1 cellular context compared by ENCODE assay signal in the genomic region with DNA sequence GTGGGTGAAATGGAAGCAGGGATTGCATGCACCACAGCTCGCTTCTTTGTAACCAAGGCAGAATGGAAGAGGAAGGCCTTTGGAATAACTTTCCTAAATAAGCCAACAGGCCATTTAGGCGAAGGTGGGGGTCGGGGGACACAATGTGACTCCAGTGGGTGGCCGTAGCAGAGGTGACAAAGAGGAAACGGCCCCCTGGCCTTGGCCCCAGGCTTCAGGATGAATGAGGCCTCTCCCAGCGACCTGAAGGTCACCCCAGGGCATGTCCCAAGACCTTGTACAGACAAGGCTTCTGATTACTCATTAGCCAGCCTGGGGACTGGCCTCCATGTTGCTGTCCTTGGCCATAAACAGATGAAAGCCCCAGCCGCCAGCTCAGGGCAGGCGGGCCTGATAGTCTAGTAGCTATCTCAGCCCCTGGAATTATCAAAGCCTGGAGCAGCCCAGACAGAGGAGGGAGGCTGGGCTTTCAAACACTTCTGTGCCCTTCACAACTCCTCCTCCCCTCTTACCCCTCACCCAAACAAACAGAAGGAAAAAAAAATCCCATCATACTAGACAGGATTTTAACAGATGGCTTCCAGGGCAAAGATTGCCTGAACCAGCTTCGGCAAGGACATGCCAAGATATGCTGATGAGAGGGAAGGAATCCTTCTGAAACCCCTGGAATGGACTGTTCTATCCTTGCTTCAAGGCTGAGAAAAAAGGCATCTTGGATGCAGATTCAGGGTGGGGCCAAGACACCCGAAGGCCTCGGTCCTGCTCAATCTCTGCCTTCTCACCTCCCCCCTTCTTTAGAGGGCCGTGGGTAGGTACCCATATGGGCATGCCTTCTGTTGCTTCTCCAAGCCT.
TF ChIP-seq lines count a peak whose summit lies in the region.

No MANE protein-coding gene starts in this region.

TF ChIP-seq in HepG2, 621 proteins besides CTCF, POLR2A, EP300 and RAD21 (continued from another document and continues in another):
- TF ChIP-seq JUNB (CRISPR knock-in tag; IDR thresholded peaks at IDR 0.05; ENCODE audit: borderline replicate concordance) (peak; percentile 14; the same call in 1 of the 2 replicates), SNAI1 (CRISPR knock-in tag; IDR thresholded peaks at IDR 0.05; ENCODE audit: borderline replicate concordance) (no peak), KAT2B (IDR thresholded peaks at IDR 0.05; ENCODE audit: borderline replicate concordance, low read depth, low read length) (no peak), ZNF547 (CRISPR knock-in tag; IDR thresholded peaks at IDR 0.05) (0 out of 2 replicates have a peak, but pooled peaks have one; percentile 30), KDM5B (CRISPR knock-in tag; IDR thresholded peaks at IDR 0.05; ENCODE audit: borderline replicate concordance) (peak; percentile 88; the same call in 1 of the 2 replicates), SALL2 (CRISPR knock-in tag; IDR thresholded peaks at IDR 0.05) (0 out of 2 replicates have a peak, but pooled peaks have one; percentile 43), PHF21A (CRISPR knock-in tag; IDR thresholded peaks at IDR 0.05) (peak; percentile 99), NFRKB (IDR thresholded peaks at IDR 0.05) (no peak), KLF15 (CRISPR knock-in tag; IDR thresholded peaks at IDR 0.05; ENCODE audit: borderline replicate concordance) (no peak; the same call in 1 of the 2 replicates), CAMTA2 (CRISPR knock-in tag; IDR thresholded peaks at IDR 0.05; ENCODE audit: borderline replicate concordance) (no peak), THAP11 (CRISPR knock-in tag; IDR thresholded peaks at IDR 0.05) (peak; percentile 68), REXO4 (CRISPR knock-in tag; IDR thresholded peaks at IDR 0.05; ENCODE audit: borderline replicate concordance) (no peak), ZNF335 (CRISPR knock-in tag; IDR thresholded peaks at IDR 0.05) (peak; percentile 80), ZNF775 (CRISPR knock-in tag; IDR thresholded peaks at IDR 0.05; ENCODE audit: borderline replicate concordance) (no peak), ZNF326 (CRISPR knock-in tag; IDR thresholded peaks at IDR 0.05; ENCODE audit: borderline replicate concordance) (no peak), ZEB1 (IDR thresholded peaks at IDR 0.05; ENCODE audit: insufficient replicate concordance, low read depth) (peak; percentile 62), ZNF12 (CRISPR knock-in tag; IDR thresholded peaks at IDR 0.05) (peak; percentile 92; the same call in 1 of the 2 replicates), ZNF432 (CRISPR knock-in tag; IDR thresholded peaks at IDR 0.05; ENCODE audit: borderline replicate concordance) (no peak), ZSCAN21 (CRISPR knock-in tag; IDR thresholded peaks at IDR 0.05; ENCODE audit: borderline replicate concordance) (no peak), SIX4 (CRISPR knock-in tag; IDR thresholded peaks at IDR 0.05) (peak; percentile 78), ZNF552 (CRISPR knock-in tag; IDR thresholded peaks at IDR 0.05; ENCODE audit: borderline replicate concordance) (no peak), ZFP37 (CRISPR knock-in tag; IDR thresholded peaks at IDR 0.05; ENCODE audit: borderline replicate concordance) (no peak; the same call in 1 of the 2 replicates), TAF1 (CRISPR knock-in tag; IDR thresholded peaks at IDR 0.05) (no peak), SP5 (CRISPR knock-in tag; IDR thresholded peaks at IDR 0.05; ENCODE audit: borderline replicate concordance, low read depth) (peak; percentile 98), FOSL1 (CRISPR knock-in tag; IDR thresholded peaks at IDR 0.05; ENCODE audit: borderline replicate concordance) (peak; percentile 61; the same call in 1 of the 2 replicates), CEBPB (IDR thresholded peaks at IDR 0.05; ENCODE audit: borderline replicate concordance, low read depth, low read length) (peak; percentile 75), ZMAT3 (CRISPR knock-in tag; conservative IDR thresholded peaks at IDR 0.05) (peak; percentile 94), MBD4 (IDR thresholded peaks at IDR 0.05; ENCODE audit: borderline replicate concordance, low read length) (0 out of 2 replicates have a peak, but pooled peaks have one; percentile 31), SMAD9 (CRISPR knock-in tag; IDR thresholded peaks at IDR 0.05) (no peak), CBFB (CRISPR knock-in tag; IDR thresholded peaks at IDR 0.05) (peak; percentile 77), ZNF816 (CRISPR knock-in tag; IDR thresholded peaks at IDR 0.05; ENCODE audit: borderline replicate concordance) (peak; percentile 90; the same call in 1 of the 2 replicates), GATAD2A (CRISPR knock-in tag; IDR thresholded peaks at IDR 0.05) (peak; percentile 93), TOE1 (CRISPR knock-in tag; IDR thresholded peaks at IDR 0.05) (0 out of 2 replicates have a peak, but pooled peaks have one; percentile 48), SMAD3 (CRISPR knock-in tag; IDR thresholded peaks at IDR 0.05) (peak; percentile 86)
- TF ChIP-seq, protein P1, sequence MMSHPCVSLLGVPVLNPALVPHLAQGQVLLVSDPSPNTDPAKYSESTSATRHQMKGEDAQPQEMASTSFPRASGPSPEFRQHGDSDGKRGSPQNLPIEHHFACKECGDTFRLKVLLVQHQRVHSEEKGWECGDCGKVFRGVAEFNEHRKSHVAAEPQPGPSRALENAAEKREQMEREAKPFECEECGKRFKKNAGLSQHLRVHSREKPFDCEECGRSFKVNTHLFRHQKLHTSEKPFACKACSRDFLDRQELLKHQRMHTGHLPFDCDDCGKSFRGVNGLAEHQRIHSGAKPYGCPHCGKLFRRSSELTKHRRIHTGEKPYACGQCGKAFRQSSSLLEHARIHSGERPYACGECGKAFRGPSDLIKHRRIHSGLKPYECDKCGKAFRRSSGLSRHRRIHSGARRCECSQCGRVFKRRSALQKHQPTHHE (CRISPR knock-in tag; IDR thresholded peaks at IDR 0.05; ENCODE audit: borderline replicate concordance): peak; percentile 58; the same call in 1 of the 2 replicates
- TF ChIP-seq, protein P2, sequence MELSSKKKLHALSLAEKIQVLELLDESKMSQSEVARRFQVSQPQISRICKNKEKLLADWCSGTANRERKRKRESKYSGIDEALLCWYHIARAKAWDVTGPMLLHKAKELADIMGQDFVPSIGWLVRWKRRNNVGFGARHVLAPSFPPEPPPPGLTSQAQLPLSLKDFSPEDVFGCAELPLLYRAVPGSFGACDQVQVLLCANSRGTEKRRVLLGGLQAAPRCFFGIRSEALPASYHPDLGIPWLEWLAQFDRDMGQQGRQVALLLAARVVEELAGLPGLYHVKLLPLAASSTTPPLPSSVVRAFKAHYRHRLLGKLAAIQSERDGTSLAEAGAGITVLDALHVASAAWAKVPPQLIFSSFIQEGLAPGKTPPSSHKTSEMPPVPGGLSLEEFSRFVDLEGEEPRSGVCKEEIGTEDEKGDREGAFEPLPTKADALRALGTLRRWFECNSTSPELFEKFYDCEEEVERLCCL (CRISPR knock-in tag; IDR thresholded peaks at IDR 0.05; ENCODE audit: borderline replicate concordance): no peak
- TF ChIP-seq, protein P3, sequence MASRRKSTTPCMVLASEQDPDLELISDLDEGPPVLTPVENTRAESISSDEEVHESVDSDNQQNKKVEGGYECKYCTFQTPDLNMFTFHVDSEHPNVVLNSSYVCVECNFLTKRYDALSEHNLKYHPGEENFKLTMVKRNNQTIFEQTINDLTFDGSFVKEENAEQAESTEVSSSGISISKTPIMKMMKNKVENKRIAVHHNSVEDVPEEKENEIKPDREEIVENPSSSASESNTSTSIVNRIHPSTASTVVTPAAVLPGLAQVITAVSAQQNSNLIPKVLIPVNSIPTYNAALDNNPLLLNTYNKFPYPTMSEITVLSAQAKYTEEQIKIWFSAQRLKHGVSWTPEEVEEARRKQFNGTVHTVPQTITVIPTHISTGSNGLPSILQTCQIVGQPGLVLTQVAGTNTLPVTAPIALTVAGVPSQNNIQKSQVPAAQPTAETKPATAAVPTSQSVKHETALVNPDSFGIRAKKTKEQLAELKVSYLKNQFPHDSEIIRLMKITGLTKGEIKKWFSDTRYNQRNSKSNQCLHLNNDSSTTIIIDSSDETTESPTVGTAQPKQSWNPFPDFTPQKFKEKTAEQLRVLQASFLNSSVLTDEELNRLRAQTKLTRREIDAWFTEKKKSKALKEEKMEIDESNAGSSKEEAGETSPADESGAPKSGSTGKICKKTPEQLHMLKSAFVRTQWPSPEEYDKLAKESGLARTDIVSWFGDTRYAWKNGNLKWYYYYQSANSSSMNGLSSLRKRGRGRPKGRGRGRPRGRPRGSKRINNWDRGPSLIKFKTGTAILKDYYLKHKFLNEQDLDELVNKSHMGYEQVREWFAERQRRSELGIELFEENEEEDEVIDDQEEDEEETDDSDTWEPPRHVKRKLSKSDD (CRISPR knock-in tag; IDR thresholded peaks at IDR 0.05; ENCODE audit: low read depth): no peak
- TF ChIP-seq, protein P4, sequence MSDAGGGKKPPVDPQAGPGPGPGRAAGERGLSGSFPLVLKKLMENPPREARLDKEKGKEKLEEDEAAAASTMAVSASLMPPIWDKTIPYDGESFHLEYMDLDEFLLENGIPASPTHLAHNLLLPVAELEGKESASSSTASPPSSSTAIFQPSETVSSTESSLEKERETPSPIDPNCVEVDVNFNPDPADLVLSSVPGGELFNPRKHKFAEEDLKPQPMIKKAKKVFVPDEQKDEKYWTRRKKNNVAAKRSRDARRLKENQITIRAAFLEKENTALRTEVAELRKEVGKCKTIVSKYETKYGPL (CRISPR knock-in tag; IDR thresholded peaks at IDR 0.05): no peak
- TF ChIP-seq, protein P5, sequence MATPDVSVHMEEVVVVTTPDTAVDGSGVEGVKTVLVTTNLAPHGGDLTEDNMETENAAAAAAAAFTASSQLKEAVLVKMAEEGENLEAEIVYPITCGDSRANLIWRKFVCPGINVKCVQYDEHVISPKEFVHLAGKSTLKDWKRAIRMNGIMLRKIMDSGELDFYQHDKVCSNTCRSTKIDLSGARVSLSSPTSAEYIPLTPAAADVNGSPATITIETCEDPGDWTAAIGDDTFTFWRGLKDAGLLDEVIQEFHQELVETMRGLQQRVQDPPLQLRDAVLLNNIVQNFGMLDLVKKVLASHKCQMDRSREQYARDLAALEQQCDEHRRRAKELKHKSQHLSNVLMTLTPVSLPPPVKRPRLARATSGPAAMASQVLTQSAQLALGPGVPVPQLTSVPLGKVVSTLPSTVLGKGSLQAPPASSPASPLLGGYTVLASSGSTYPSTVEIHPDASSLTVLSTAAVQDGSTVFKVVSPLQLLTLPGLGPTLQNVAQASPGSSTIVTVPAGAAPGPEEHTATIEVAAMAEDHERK (CRISPR knock-in tag; IDR thresholded peaks at IDR 0.05; ENCODE audit: low read depth): 0 out of 2 replicates have a peak, but pooled peaks have one; percentile 5
- TF ChIP-seq, protein P6, sequence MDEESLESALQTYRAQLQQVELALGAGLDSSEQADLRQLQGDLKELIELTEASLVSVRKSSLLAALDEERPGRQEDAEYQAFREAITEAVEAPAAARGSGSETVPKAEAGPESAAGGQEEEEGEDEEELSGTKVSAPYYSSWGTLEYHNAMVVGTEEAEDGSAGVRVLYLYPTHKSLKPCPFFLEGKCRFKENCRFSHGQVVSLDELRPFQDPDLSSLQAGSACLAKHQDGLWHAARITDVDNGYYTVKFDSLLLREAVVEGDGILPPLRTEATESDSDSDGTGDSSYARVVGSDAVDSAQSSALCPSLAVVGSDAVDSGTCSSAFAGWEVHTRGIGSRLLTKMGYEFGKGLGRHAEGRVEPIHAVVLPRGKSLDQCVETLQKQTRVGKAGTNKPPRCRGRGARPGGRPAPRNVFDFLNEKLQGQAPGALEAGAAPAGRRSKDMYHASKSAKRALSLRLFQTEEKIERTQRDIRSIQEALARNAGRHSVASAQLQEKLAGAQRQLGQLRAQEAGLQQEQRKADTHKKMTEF (CRISPR knock-in tag; IDR thresholded peaks at IDR 0.05): peak; percentile 99
- TF ChIP-seq, protein P7, sequence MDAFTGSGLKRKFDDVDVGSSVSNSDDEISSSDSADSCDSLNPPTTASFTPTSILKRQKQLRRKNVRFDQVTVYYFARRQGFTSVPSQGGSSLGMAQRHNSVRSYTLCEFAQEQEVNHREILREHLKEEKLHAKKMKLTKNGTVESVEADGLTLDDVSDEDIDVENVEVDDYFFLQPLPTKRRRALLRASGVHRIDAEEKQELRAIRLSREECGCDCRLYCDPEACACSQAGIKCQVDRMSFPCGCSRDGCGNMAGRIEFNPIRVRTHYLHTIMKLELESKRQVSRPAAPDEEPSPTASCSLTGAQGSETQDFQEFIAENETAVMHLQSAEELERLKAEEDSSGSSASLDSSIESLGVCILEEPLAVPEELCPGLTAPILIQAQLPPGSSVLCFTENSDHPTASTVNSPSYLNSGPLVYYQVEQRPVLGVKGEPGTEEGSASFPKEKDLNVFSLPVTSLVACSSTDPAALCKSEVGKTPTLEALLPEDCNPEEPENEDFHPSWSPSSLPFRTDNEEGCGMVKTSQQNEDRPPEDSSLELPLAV (CRISPR knock-in tag; conservative IDR thresholded peaks at IDR 0.05; ENCODE audit: low read depth): no peak
- TF ChIP-seq, protein P8, sequence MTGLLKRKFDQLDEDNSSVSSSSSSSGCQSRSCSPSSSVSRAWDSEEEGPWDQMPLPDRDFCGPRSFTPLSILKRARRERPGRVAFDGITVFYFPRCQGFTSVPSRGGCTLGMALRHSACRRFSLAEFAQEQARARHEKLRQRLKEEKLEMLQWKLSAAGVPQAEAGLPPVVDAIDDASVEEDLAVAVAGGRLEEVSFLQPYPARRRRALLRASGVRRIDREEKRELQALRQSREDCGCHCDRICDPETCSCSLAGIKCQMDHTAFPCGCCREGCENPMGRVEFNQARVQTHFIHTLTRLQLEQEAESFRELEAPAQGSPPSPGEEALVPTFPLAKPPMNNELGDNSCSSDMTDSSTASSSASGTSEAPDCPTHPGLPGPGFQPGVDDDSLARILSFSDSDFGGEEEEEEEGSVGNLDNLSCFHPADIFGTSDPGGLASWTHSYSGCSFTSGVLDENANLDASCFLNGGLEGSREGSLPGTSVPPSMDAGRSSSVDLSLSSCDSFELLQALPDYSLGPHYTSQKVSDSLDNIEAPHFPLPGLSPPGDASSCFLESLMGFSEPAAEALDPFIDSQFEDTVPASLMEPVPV (CRISPR knock-in tag; IDR thresholded peaks at IDR 0.05): peak; percentile 64
- TF ChIP-seq, protein P9, sequence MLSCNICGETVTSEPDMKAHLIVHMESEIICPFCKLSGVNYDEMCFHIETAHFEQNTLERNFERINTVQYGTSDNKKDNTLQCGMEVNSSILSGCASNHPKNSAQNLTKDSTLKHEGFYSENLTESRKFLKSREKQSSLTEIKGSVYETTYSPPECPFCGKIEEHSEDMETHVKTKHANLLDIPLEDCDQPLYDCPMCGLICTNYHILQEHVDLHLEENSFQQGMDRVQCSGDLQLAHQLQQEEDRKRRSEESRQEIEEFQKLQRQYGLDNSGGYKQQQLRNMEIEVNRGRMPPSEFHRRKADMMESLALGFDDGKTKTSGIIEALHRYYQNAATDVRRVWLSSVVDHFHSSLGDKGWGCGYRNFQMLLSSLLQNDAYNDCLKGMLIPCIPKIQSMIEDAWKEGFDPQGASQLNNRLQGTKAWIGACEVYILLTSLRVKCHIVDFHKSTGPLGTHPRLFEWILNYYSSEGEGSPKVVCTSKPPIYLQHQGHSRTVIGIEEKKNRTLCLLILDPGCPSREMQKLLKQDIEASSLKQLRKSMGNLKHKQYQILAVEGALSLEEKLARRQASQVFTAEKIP (CRISPR knock-in tag; IDR thresholded peaks at IDR 0.05; ENCODE audit: borderline replicate concordance): no peak
- TF ChIP-seq, protein P10, sequence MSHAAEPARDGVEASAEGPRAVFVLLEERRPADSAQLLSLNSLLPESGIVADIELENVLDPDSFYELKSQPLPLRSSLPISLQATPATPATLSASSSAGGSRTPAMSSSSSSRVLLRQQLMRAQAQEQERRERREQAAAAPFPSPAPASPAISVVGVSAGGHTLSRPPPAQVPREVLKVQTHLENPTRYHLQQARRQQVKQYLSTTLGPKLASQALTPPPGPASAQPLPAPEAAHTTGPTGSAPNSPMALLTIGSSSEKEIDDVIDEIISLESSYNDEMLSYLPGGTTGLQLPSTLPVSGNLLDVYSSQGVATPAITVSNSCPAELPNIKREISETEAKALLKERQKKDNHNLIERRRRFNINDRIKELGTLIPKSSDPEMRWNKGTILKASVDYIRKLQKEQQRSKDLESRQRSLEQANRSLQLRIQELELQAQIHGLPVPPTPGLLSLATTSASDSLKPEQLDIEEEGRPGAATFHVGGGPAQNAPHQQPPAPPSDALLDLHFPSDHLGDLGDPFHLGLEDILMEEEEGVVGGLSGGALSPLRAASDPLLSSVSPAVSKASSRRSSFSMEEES (CRISPR knock-in tag; IDR thresholded peaks at IDR 0.05): peak; percentile 94
